8 cellular contexts compared by ENCODE assay signal in genomic region chr15:43329222-43329959, GRCh38. TPM values are rescaled to one million over a fixed set of nuclear protein-coding genes. Genes with fewer than 3 reads are reported as not detected.
DNase-seq lines count a peak whose midpoint lies in the region; ATAC-seq and TF ChIP-seq lines count a peak whose summit lies in the region.

No MANE protein-coding gene starts in this region.

- TF ChIP-seq RAD21 in neural cell (conservative IDR thresholded peaks at IDR 0.05): no peak

- no peaks in the 10 kb centered on the region for H3K9me2 ChIP-seq in neural cell (ENCODE audit: insufficient read depth, low read length)

- peaks cover 5% of the 10 kb centered on the region for H3K4me1 ChIP-seq in fibroblast of lung (ENCODE audit: control insufficient read depth, extremely low read depth, insufficient read depth, low read length)

- H2AFZ ChIP-seq in fibroblast of lung (ENCODE audit: low read length) (peak overlapping the region; percentile 57), neural cell (ENCODE audit: low read depth, low read length) (peak overlapping the region; percentile 98)

- TF ChIP-seq CTCF in fibroblast of lung (conservative IDR thresholded peaks at IDR 0.05 in 1 of 2, IDR thresholded peaks at IDR 0.05 in 1 of 2; ENCODE audit: low read depth in 1 of 2, low read length in 2 of 2): no peak
- TF ChIP-seq CTCF in neural cell (IDR thresholded peaks at IDR 0.05; ENCODE audit: poor library complexity, severe bottlenecking): no peak

- H3F3A ChIP-seq in neural cell (ENCODE audit: insufficient read depth, low read length, poor library complexity, severe bottlenecking): no peaks in the 10 kb centered on the region

- H3K9me3 Mint-ChIP-seq in activated CD4-positive, alpha-beta T cell treated with anti-CD3 and anti-CD28 coated beads, Interleukin-2, amount 10 ng/mL, durations not matched to agents 24 days and 14 days: no peaks in the 10 kb centered on the region

- no peaks in the 10 kb centered on the region for H4K20me1 ChIP-seq in fibroblast of lung (ENCODE audit: control insufficient read depth, extremely low read depth, insufficient read depth, low read length)
- H4K20me1 ChIP-seq in neural cell (ENCODE audit: insufficient read depth): no peaks in the 10 kb centered on the region

- H3K4me1 Mint-ChIP-seq in activated CD4-positive, alpha-beta T cell treated with anti-CD3 and anti-CD28 coated beads, Interleukin-2, amount 10 ng/mL, durations not matched to agents 24 days and 14 days: peaks cover 30% of the 10 kb centered on the region

- DNase-seq in Right ventricle myocardium inferior (ENCODE audit: missing footprints) (peak; percentile 75), cardiac septum (ENCODE audit: low spot score) (no peak), fibroblast of lung (ENCODE audit: low read depth in 2 of 2) (peak in 1 of 2 donors; percentile 52), DMS 273 (lab: John Stamatoyannopoulos, UW; ENCODE audit: unreplicated experiment) (no peak), NCI-H2029 (lab: John Stamatoyannopoulos, UW) (no peak)
- peak; percentile 66 for DNase-seq in activated CD4-positive, alpha-beta T cell treated with anti-CD3 and anti-CD28 coated beads, Interleukin-2, amount 10 ng/mL, durations not matched to agents 24 days and 14 days

- no peaks in the 10 kb centered on the region for H3K27me3 Mint-ChIP-seq in activated CD4-positive, alpha-beta T cell treated with anti-CD3 and anti-CD28 coated beads, Interleukin-2, amount 10 ng/mL, durations not matched to agents 24 days and 14 days

- H3K36me3 Mint-ChIP-seq in activated CD4-positive, alpha-beta T cell treated with anti-CD3 and anti-CD28 coated beads, Interleukin-2, amount 10 ng/mL, durations not matched to agents 24 days and 14 days (ENCODE audit: low read depth): peaks cover 37% of the 10 kb centered on the region

- no peaks in the 10 kb centered on the region for H3K9me3 ChIP-seq in fibroblast of lung (ENCODE audit: control insufficient read depth, insufficient read depth, low read depth, low read length)
- no peaks in the 10 kb centered on the region for H3K9me3 ChIP-seq in neural cell (ENCODE audit: low read length)

- H3K27me3 ChIP-seq in fibroblast of lung (ENCODE audit: control insufficient read depth, insufficient read depth, low read length) (no peaks in the 10 kb centered on the region), neural cell (ENCODE audit: insufficient read depth, low read depth, low read length) (no peaks in the 10 kb centered on the region)

- no peak for TF ChIP-seq EP300 in neural cell (conservative IDR thresholded peaks at IDR 0.05; ENCODE audit: poor library complexity, severe bottlenecking)

- H3K4me2 ChIP-seq in fibroblast of lung (ENCODE audit: extremely low read depth, insufficient read depth, low read length) (peak overlapping the region; percentile 94), neural cell (ENCODE audit: low read length) (peak overlapping the region; percentile 81)

- ATAC-seq in Right ventricle myocardium inferior: peak; percentile 7
- ATAC-seq in HG02970 (IDR thresholded peaks at IDR 0.05; ENCODE audit: low FRiP score, unreplicated experiment): no peak

- peak overlapping the region; percentile 71 for H3K9ac ChIP-seq in fibroblast of lung (ENCODE audit: insufficient read depth, low read length)
- H3K9ac ChIP-seq in neural cell (ENCODE audit: low read length): peak overlapping the region; percentile 90

- peak overlapping the region; percentile 96 for H3K4me3 Mint-ChIP-seq in activated CD4-positive, alpha-beta T cell treated with anti-CD3 and anti-CD28 coated beads, Interleukin-2, amount 10 ng/mL, durations not matched to agents 24 days and 14 days

- intact Hi-C loops in Right ventricle myocardium inferior (cut with DNase I) (no loop called here), cardiac septum (cut with DNase I) (no loop called here)
- intact Hi-C loops in activated CD4-positive, alpha-beta T cell treated with anti-CD3 and anti-CD28 coated beads, Interleukin-2, amount 10 ng/mL, durations not matched to agents 24 days and 14 days (cut with micrococcal nuclease): no loop called here

- H3K79me2 ChIP-seq in fibroblast of lung (ENCODE audit: control insufficient read depth, insufficient read depth, low read length) (peaks cover 16% of the 10 kb centered on the region), neural cell (replicated peaks; ENCODE audit: insufficient read depth, low read length) (peaks cover 14% of the 10 kb centered on the region)

- H3K27ac Mint-ChIP-seq in activated CD4-positive, alpha-beta T cell treated with anti-CD3 and anti-CD28 coated beads, Interleukin-2, amount 10 ng/mL, durations not matched to agents 24 days and 14 days: peak overlapping the region; percentile 99

- H3K27ac ChIP-seq in fibroblast of lung (ENCODE audit: insufficient read depth, low read length) (peak overlapping the region; percentile 86), neural cell (ENCODE audit: low read length) (peak overlapping the region; percentile 94)

- H3K4me3 ChIP-seq in fibroblast of lung (replicated peaks in 1 of 4; ENCODE audit: control extremely low read depth in 1 of 4, insufficient read depth in 1 of 4, low read depth in 3 of 4, low read length in 4 of 4): peak overlapping the region; percentile 62 to 87 (median 77)
- H3K4me3 ChIP-seq in neural cell (ENCODE audit: low read length): peak overlapping the region; percentile 75

- H3K36me3 ChIP-seq in fibroblast of lung (ENCODE audit: control insufficient read depth, insufficient read depth, low read length) (peaks cover 2% of the 10 kb centered on the region), neural cell (ENCODE audit: insufficient read depth, low read length) (peaks cover 7% of the 10 kb centered on the region)

TF ChIP-seq in neural cell, 6 proteins besides CTCF, POLR2A, EP300 and RAD21:
- no peak for TF ChIP-seq REST (IDR thresholded peaks at IDR 0.05; ENCODE audit: borderline replicate concordance)

RNA-seq across cellular contexts. Expression of gene LCMT2, which starts 1.0 kb away (rescaled TPM):
- 6.0 TPM for total RNA-seq in Right ventricle myocardium inferior
- total RNA-seq in cardiac septum: 6.4 TPM
- 15.4 and 16.0 TPM in 2 replicates for total RNA-seq in activated CD4-positive, alpha-beta T cell treated with anti-CD3 and anti-CD28 coated beads, Interleukin-2, amount 10 ng/mL, durations not matched to agents 24 days and 14 days
- total RNA-seq in fibroblast of lung: 4.8 and 7.2 TPM in 2 replicates
- 12.5 and 14.9 TPM in 2 replicates for polyA plus RNA-seq in fibroblast of lung
- 6.1 and 8.2 TPM in 2 replicates for polyA plus RNA-seq in fibroblast of lung (2012)
- polyA minus RNA-seq in fibroblast of lung (ENCODE audit: low replicate concordance): 17.6 and 20.6 TPM in 2 replicates
- polyA plus RNA-seq in neural cell: 10.3 TPM in 2 replicates
- 28.7 and 30.4 TPM in 2 replicates for polyA minus RNA-seq in neural cell

RNA-seq across cellular contexts. Expression of gene TGM7, which starts 27.3 kb away (rescaled TPM):
- not detected for total RNA-seq in Right ventricle myocardium inferior
- total RNA-seq in cardiac septum: not detected
- not detected in 2 replicates for total RNA-seq in activated CD4-positive, alpha-beta T cell treated with anti-CD3 and anti-CD28 coated beads, Interleukin-2, amount 10 ng/mL, durations not matched to agents 24 days and 14 days
- not detected in 2 replicates for total RNA-seq in fibroblast of lung
- not detected in 2 replicates for polyA plus RNA-seq in fibroblast of lung
- polyA plus RNA-seq in fibroblast of lung (2012): not detected in 2 replicates
- polyA minus RNA-seq in fibroblast of lung (ENCODE audit: low replicate concordance): not detected in 2 replicates
- polyA plus RNA-seq in neural cell: not detected in 2 replicates
- not detected in 2 replicates for polyA minus RNA-seq in neural cell

RNA-seq across cellular contexts. Expression of gene ZSCAN29, which starts 41.5 kb away (rescaled TPM):
- total RNA-seq in Right ventricle myocardium inferior: 13.1 TPM
- 14.0 TPM for total RNA-seq in cardiac septum
- 30.9 and 32.1 TPM in 2 replicates for total RNA-seq in activated CD4-positive, alpha-beta T cell treated with anti-CD3 and anti-CD28 coated beads, Interleukin-2, amount 10 ng/mL, durations not matched to agents 24 days and 14 days
- total RNA-seq in fibroblast of lung: 29.8 and 31.9 TPM in 2 replicates
- polyA plus RNA-seq in fibroblast of lung: 6.2 and 6.5 TPM in 2 replicates
- 6.3 and 9.6 TPM in 2 replicates for polyA plus RNA-seq in fibroblast of lung (2012)
- polyA minus RNA-seq in fibroblast of lung (ENCODE audit: low replicate concordance): 2.4 and 10.3 TPM in 2 replicates
- polyA plus RNA-seq in neural cell: 27.6 and 37.5 TPM in 2 replicates
- polyA minus RNA-seq in neural cell: 60.0 and 63.8 TPM in 2 replicates

RNA-seq across cellular contexts. Expression of gene TUBGCP4, which starts 41.5 kb away (rescaled TPM):
- total RNA-seq in Right ventricle myocardium inferior: 12.5 TPM
- total RNA-seq in cardiac septum: 10.7 TPM
- total RNA-seq in activated CD4-positive, alpha-beta T cell treated with anti-CD3 and anti-CD28 coated beads, Interleukin-2, amount 10 ng/mL, durations not matched to agents 24 days and 14 days: 48.0 and 49.6 TPM in 2 replicates
- 10.5 and 17.2 TPM in 2 replicates for total RNA-seq in fibroblast of lung
- 8.3 and 10.4 TPM in 2 replicates for polyA plus RNA-seq in fibroblast of lung
- polyA plus RNA-seq in fibroblast of lung (2012): 7.3 and 9.2 TPM in 2 replicates
- polyA minus RNA-seq in fibroblast of lung (ENCODE audit: low replicate concordance): 9.8 and 12.7 TPM in 2 replicates
- 4.6 and 13.0 TPM in 2 replicates for polyA plus RNA-seq in neural cell
- polyA minus RNA-seq in neural cell: 18.5 and 20.8 TPM in 2 replicates

Comparison
In these comparisons a context has a peak if more than half of its experiments do, and no peak if none do; other contexts are left out.
1. DNase-seq: peak in Right ventricle myocardium inferior (single experiment) and activated CD4-positive, alpha-beta T cell treated with anti-CD3 and anti-CD28 coated beads, Interleukin-2, amount 10 ng/mL, durations not matched to agents 24 days and 14 days (single experiment); none in cardiac septum (single experiment), DMS 273 (single experiment) and NCI-H2029 (single experiment).